Comparison of ENCODE assay signal across 25 cellular contexts in the genomic region with DNA sequence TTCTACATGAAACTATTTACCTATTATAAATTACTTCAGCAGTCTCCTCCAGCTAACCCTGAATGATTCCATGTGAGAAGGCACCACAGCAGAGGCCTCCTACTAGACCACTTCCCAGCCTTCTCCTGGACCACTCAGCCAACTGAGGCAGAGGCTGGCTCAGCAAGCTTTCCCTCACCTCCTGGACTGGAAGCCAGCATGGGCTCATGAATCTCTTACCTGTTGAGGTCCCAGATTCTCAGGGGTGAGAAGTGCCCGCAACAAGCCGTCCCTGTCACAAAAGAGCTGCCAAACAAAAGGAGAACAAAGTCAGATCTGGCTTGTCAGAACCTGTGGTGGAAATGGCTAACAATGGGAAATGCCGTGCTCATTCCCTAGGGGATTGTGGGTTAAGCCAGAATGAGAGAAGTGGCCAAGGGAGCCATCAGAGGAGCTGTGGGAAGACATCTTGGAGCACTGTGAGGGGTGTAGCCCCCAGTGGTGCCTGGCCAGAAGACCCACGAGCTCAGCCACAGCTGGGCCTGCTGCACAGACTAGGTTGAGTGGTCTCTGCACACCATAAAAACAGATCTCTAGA. TPM values are rescaled to one million over a fixed set of nuclear protein-coding genes. Genes with fewer than 3 reads are reported as not detected.
DNase-seq lines count a peak whose midpoint lies in the region; ATAC-seq and TF ChIP-seq lines count a peak whose summit lies in the region.
"Had no signal": no experiment of that assay in that cellular context is flagged by ENCODE, and none has a peak within 500 bp of the region (broad histone marks: within the 10 kb centered on the region; RNA-seq: fewer than 3 reads in every experiment).

No MANE protein-coding gene starts in this region.

- H3K9me3 Mint-ChIP-seq in stimulated activated memory B cell treated with anti-CD40 and anti-IgM and Interleukin-4, amounts not matched to agents 10 μg/mL and 1 μg/mL and 100 μg/mL, for 72 hours, result no peaks in the 10 kb centered on the region
- H3K9me3 Mint-ChIP-seq: activated naive CD8-positive, alpha-beta T cell treated with anti-CD3 and anti-CD28 coated beads, Interleukin-2, amount 10 ng/mL, durations not matched to agents 7 days and 5 days; activated T-helper 1 cell treated with anti-CD3 and anti-CD28 coated beads, Interleukin-12 subunit alpha, Interleukin-12 subunit beta, Interleukin-2, Interleukin-4 antibody, amounts not matched to agents 30 ng/mL and 10 ng/mL and 1 ng/mL, durations not matched to agents 14 hours and 24 hours and 36 hours; nephron; stimulated activated naive CD8-positive, alpha-beta T cell treated with anti-CD3 and anti-CD28 coated beads, Interleukin-15, Interleukin-2, amounts not matched to agents 100 ng/mL and 50 ng/mL, for 24 hours had no signal

- ATAC-seq in Right ventricle myocardium superior (ENCODE audit: poor library complexity) (no peak), T-helper 17 cell (no peak), foreskin keratinocyte (no peak), GM18520 (IDR thresholded peaks at IDR 0.05; ENCODE audit: unreplicated experiment) (no peak)
- ATAC-seq in stimulated activated memory B cell treated with anti-CD40 and anti-IgM and Interleukin-4, amounts not matched to agents 10 μg/mL and 1 μg/mL and 100 μg/mL, for 72 hours, result peak; percentile 36
- ATAC-seq: gastroesophageal sphincter had no signal

- H3K27me3 ChIP-seq in foreskin keratinocyte, result no peaks in the 10 kb centered on the region
- H3K27me3 ChIP-seq: gastroesophageal sphincter had no signal

- no peak overlapping the region for H3K4me3 Mint-ChIP-seq in T-helper 17 cell
- H3K4me3 Mint-ChIP-seq in stimulated activated memory B cell treated with anti-CD40 and anti-IgM and Interleukin-4, amounts not matched to agents 10 μg/mL and 1 μg/mL and 100 μg/mL, for 72 hours, result no peak overlapping the region
- H3K4me3 Mint-ChIP-seq: activated naive CD8-positive, alpha-beta T cell treated with anti-CD3 and anti-CD28 coated beads, Interleukin-2, amount 10 ng/mL, durations not matched to agents 7 days and 5 days; activated T-helper 1 cell treated with anti-CD3 and anti-CD28 coated beads, Interleukin-12 subunit alpha, Interleukin-12 subunit beta, Interleukin-2, Interleukin-4 antibody, amounts not matched to agents 30 ng/mL and 10 ng/mL and 1 ng/mL, durations not matched to agents 14 hours and 24 hours and 36 hours; nephron; stimulated activated naive CD8-positive, alpha-beta T cell treated with anti-CD3 and anti-CD28 coated beads, Interleukin-15, Interleukin-2, amounts not matched to agents 100 ng/mL and 50 ng/mL, for 24 hours had no signal

- H3K9me3 ChIP-seq in T-helper 17 cell (ENCODE audit: control insufficient read depth, low read length, poor library complexity, severe bottlenecking), result no peaks in the 10 kb centered on the region
- H3K9me3 ChIP-seq: gastroesophageal sphincter, HAP-1 had no signal

- DNase-seq in cardiac septum (ENCODE audit: low spot score) (peak; percentile 56), Right ventricle myocardium superior (no peak), T-helper 17 cell (no peak), fibroblast of mammary gland (ENCODE audit: low read depth) (peak; percentile 16), foreskin keratinocyte (no peak), OCI-M2 (lab: John Stamatoyannopoulos, UW; ENCODE audit: unreplicated experiment) (no peak)
- DNase-seq: activated CD4-positive, alpha-beta T cell treated with anti-CD3 and anti-CD28 coated beads for 1 hour; activated CD8-positive, alpha-beta memory T cell treated with anti-CD3 and anti-CD28 coated beads for 24 hours; cortex of kidney; DND-41; KG1; mesendoderm; NCI-H187 treated with DMSO at 0.1 percent for 48 hours; NCI-H510A; stimulated activated CD4-positive, alpha-beta T cell treated with anti-CD3 and anti-CD28 coated beads, Interleukin-1b, Interleukin-23, amount 100 ng/mL, for 48 hours; SW 1271; trophoblast cell had no signal

- H3K4me1 ChIP-seq in foreskin keratinocyte, result peaks cover 5% of the 10 kb centered on the region
- H3K4me1 ChIP-seq: gastroesophageal sphincter, HAP-1 had no signal

- H3K4me3 ChIP-seq in fibroblast of mammary gland (ENCODE audit: control insufficient read depth, low read depth, low read length), result no peak overlapping the region
- H3K4me3 ChIP-seq: gastroesophageal sphincter, HAP-1 had no signal

- peak overlapping the region; percentile 67 for H3K27ac Mint-ChIP-seq in T-helper 17 cell
- peak overlapping the region; percentile 74 for H3K27ac Mint-ChIP-seq in stimulated activated memory B cell treated with anti-CD40 and anti-IgM and Interleukin-4, amounts not matched to agents 10 μg/mL and 1 μg/mL and 100 μg/mL, for 72 hours
- H3K27ac Mint-ChIP-seq: activated naive CD8-positive, alpha-beta T cell treated with anti-CD3 and anti-CD28 coated beads, Interleukin-2, amount 10 ng/mL, durations not matched to agents 7 days and 5 days; activated T-helper 1 cell treated with anti-CD3 and anti-CD28 coated beads, Interleukin-12 subunit alpha, Interleukin-12 subunit beta, Interleukin-2, Interleukin-4 antibody, amounts not matched to agents 30 ng/mL and 10 ng/mL and 1 ng/mL, durations not matched to agents 14 hours and 24 hours and 36 hours; nephron; stimulated activated naive CD8-positive, alpha-beta T cell treated with anti-CD3 and anti-CD28 coated beads, Interleukin-15, Interleukin-2, amounts not matched to agents 100 ng/mL and 50 ng/mL, for 24 hours had no signal

- no peaks in the 10 kb centered on the region for H3K27me3 Mint-ChIP-seq in T-helper 17 cell
- H3K27me3 Mint-ChIP-seq in stimulated activated memory B cell treated with anti-CD40 and anti-IgM and Interleukin-4, amounts not matched to agents 10 μg/mL and 1 μg/mL and 100 μg/mL, for 72 hours, result no peaks in the 10 kb centered on the region
- H3K27me3 Mint-ChIP-seq: activated naive CD8-positive, alpha-beta T cell treated with anti-CD3 and anti-CD28 coated beads, Interleukin-2, amount 10 ng/mL, durations not matched to agents 7 days and 5 days; stimulated activated naive CD8-positive, alpha-beta T cell treated with anti-CD3 and anti-CD28 coated beads, Interleukin-15, Interleukin-2, amounts not matched to agents 100 ng/mL and 50 ng/mL, for 24 hours had no signal

- peaks cover 10% of the 10 kb centered on the region for H3K4me1 Mint-ChIP-seq in T-helper 17 cell
- H3K4me1 Mint-ChIP-seq in stimulated activated memory B cell treated with anti-CD40 and anti-IgM and Interleukin-4, amounts not matched to agents 10 μg/mL and 1 μg/mL and 100 μg/mL, for 72 hours, result peaks cover 18% of the 10 kb centered on the region

- peaks cover 6% of the 10 kb centered on the region for H3K36me3 Mint-ChIP-seq in T-helper 17 cell (ENCODE audit: low read depth)
- peaks cover 55% of the 10 kb centered on the region for H3K36me3 Mint-ChIP-seq in stimulated activated memory B cell treated with anti-CD40 and anti-IgM and Interleukin-4, amounts not matched to agents 10 μg/mL and 1 μg/mL and 100 μg/mL, for 72 hours

- H3K27ac ChIP-seq in foreskin keratinocyte, result no peak overlapping the region
- H3K27ac ChIP-seq: gastroesophageal sphincter had no signal

- intact Hi-C loops in cardiac septum (cut with DNase I), result no loop called here
- intact Hi-C loops in Right ventricle myocardium superior (cut with DNase I), result no loop called here

- TF ChIP-seq CTCF in fibroblast of mammary gland (conservative IDR thresholded peaks at IDR 0.05; ENCODE audit: control insufficient read depth, insufficient read depth, low read depth, low read length) (no peak), foreskin keratinocyte (conservative IDR thresholded peaks at IDR 0.05) (no peak)

RNA-seq across cellular contexts. Expression of a gene that starts 36.5 kb away (rescaled TPM):
- total RNA-seq in cardiac septum, result 17.5 TPM
- 22.7 TPM for total RNA-seq in Right ventricle myocardium superior
- total RNA-seq in T-helper 17 cell, result 1 to 10 TPM in 1 of 2 donors, not detected in 1; 1.9 TPM
- total RNA-seq in foreskin keratinocyte, result 29.4 and 32.0 TPM in 2 replicates
- 42.1 and 44.9 TPM in 2 replicates for polyA plus RNA-seq in foreskin keratinocyte

RNA-seq across cellular contexts. Expression of a gene that starts 36.6 kb away (rescaled TPM):
- total RNA-seq in cardiac septum (18.8 TPM), Right ventricle myocardium superior (15.8 TPM), T-helper 17 cell (10 to 100 TPM; 25.3 to 30.9 TPM), foreskin keratinocyte (15.4 and 16.1 TPM in 2 replicates)
- polyA plus RNA-seq in foreskin keratinocyte, result 16.0 and 16.8 TPM in 2 replicates

Comparison
In these comparisons a context has a peak if more than half of its experiments do, and no peak if none do; other contexts are left out.
1. DNase-seq: peak in cardiac septum (single experiment) and fibroblast of mammary gland (single experiment); none in Right ventricle myocardium superior (single experiment), T-helper 17 cell (0 of 3), foreskin keratinocyte (0 of 2) and OCI-M2 (single experiment).